In the genomic region with DNA sequence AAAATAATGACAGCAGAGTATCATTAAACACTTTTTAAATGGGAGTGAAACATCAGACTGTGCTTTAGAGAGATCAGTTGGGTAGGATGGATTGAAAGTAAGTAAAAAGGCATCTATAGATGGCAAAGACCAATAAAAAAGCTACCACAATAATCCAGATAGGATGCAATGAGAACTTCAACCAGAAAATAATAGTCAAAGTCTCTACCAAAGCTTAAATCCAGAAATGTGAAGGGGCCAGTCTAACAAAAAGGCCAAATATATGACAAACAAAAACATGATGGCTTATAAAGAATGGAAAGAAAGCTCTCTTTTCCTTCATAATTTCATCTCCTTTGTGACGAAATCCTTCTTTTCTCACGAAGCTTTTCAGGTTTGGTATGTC, we compare ENCODE assay signal across 2 cellular contexts.
TF ChIP-seq lines count a peak whose summit lies in the region.

No MANE protein-coding gene starts in this region.

TF ChIP-seq in HEK293, 187 proteins besides CTCF, POLR2A, EP300 and RAD21:
- TF ChIP-seq ZNF354C (tag by site-specific recombination; IDR thresholded peaks at IDR 0.05; ENCODE audit: borderline replicate concordance, low read depth) (no peak), PRDM1 (tag by site-specific recombination; IDR thresholded peaks at IDR 0.05) (peak; percentile 15; the same call in 1 of the 2 replicates), ZNF292 (tag by site-specific recombination; IDR thresholded peaks at IDR 0.05; ENCODE audit: borderline replicate concordance, low read depth) (no peak)

TF ChIP-seq in K562, 482 proteins besides CTCF, POLR2A, EP300 and RAD21:
- TF ChIP-seq IRF2 (CRISPR knock-in tag; IDR thresholded peaks at IDR 0.05) (no peak), HNRNPUL1 (IDR thresholded peaks at IDR 0.05; ENCODE audit: low read length) (no peak), ELF2 (CRISPR knock-in tag; IDR thresholded peaks at IDR 0.05) (no peak), L3MBTL2 (IDR thresholded peaks at IDR 0.05) (no peak), LARP7 (IDR thresholded peaks at IDR 0.05) (no peak), HMG20A (CRISPR knock-in tag; conservative IDR thresholded peaks at IDR 0.05) (no peak)
TF ChIP-seq in K562: peak in this region for 0.
